8 cellular contexts compared by ENCODE assay signal in genomic region chr20:50541606-50542041, GRCh38. TPM values are rescaled to one million over a fixed set of nuclear protein-coding genes. Genes with fewer than 3 reads are reported as not detected.
DNase-seq lines count a peak whose midpoint lies in the region; ATAC-seq and TF ChIP-seq lines count a peak whose summit lies in the region.

No MANE protein-coding gene starts in this region.

- no peak overlapping the region for H2AFZ ChIP-seq in trophoblast cell (ENCODE audit: insufficient read depth, low read length, poor library complexity)

- peak overlapping the region; percentile 84 for H4K91ac ChIP-seq in trophoblast cell (ENCODE audit: low read depth, low read length)

- H3K27me3 ChIP-seq in ascending aorta (no peaks in the 10 kb centered on the region), trophoblast cell (ENCODE audit: insufficient read depth, low read length) (no peaks in the 10 kb centered on the region), H7 (ENCODE audit: control insufficient read depth, insufficient read depth, low read length) (no peaks in the 10 kb centered on the region)

- H3K9me3 ChIP-seq in ascending aorta, result no peaks in the 10 kb centered on the region
- H3K9me3 ChIP-seq in trophoblast cell (ENCODE audit: insufficient read depth, low read depth, low read length), result no peaks in the 10 kb centered on the region

- H3K4me1 ChIP-seq in ascending aorta (peaks cover 16 to 41% of the 10 kb centered on the region in 2 donors), trophoblast cell (ENCODE audit: control insufficient read depth in 1 of 2, insufficient read depth in 2 of 2, low read length in 2 of 2) (peaks cover 17% of the 10 kb centered on the region in 2 experiments)

- ATAC-seq in GM18868 (IDR thresholded peaks at IDR 0.05; ENCODE audit: unreplicated experiment), result peak; percentile 74
- ATAC-seq in HG03108 (IDR thresholded peaks at IDR 0.05; ENCODE audit: unreplicated experiment), result peak; percentile 50

- H3K9ac ChIP-seq in trophoblast cell (ENCODE audit: low read length), result no peak overlapping the region

- H3K4me3 ChIP-seq in ascending aorta (peak overlapping the region; percentile 24 to 28), trophoblast cell (ENCODE audit: low read depth, low read length) (no peak overlapping the region), H7 (ENCODE audit: insufficient read depth, low read depth, low read length) (no peak overlapping the region)

- H4K8ac ChIP-seq in trophoblast cell (ENCODE audit: low read depth, low read length), result peak overlapping the region; percentile 7

- peak overlapping the region; percentile 65 for H3K4ac ChIP-seq in trophoblast cell (ENCODE audit: low read depth, low read length)

- no CpG with 5 or more reads among the region's 5 CpGs for WGBS in trophoblast cell (ENCODE audit: extremely low coverage, insufficient coverage, insufficient read length)

- H4K12ac ChIP-seq in trophoblast cell (ENCODE audit: low read depth, low read length), result no peak overlapping the region

- no peak overlapping the region for H3K23ac ChIP-seq in trophoblast cell (ENCODE audit: low read length)

- peak overlapping the region; percentile 94 for H2BK12ac ChIP-seq in trophoblast cell (ENCODE audit: low read length)

- DNase-seq in ascending aorta (ENCODE audit: low spot score in 2 of 2) (no peak), trophoblast cell (no peak), activated gamma-delta T cell (lab: John Stamatoyannopoulos, UW) (no peak), NCI-H1105 treated with DMSO at 0.1 percent for 48 hours (lab: John Stamatoyannopoulos, UW) (no peak), COLO829 (ENCODE audit: low spot score) (no peak), H7 (no peak)

- peaks cover 12% of the 10 kb centered on the region for H3K79me1 ChIP-seq in trophoblast cell (ENCODE audit: low read length)

- H2AK5ac ChIP-seq in trophoblast cell (ENCODE audit: low read length), result peak overlapping the region; percentile 94

- H3K14ac ChIP-seq in trophoblast cell (ENCODE audit: low read length), result peak overlapping the region; percentile 75

- H3K18ac ChIP-seq in trophoblast cell (ENCODE audit: low read length), result peak overlapping the region; percentile 44

- intact Hi-C loops in ascending aorta (cut with DNase I), result loop anchor here (1.0 to 2.0 kb wide), 4 partner anchors 19 to 32 kb away; partner anchors contain the start of gene PTPN1

- H3K36me3 ChIP-seq in ascending aorta (no peaks in the 10 kb centered on the region), trophoblast cell (ENCODE audit: control insufficient read depth in 1 of 2, insufficient read depth in 2 of 2, low read length in 2 of 2) (no peaks in the 10 kb centered on the region), H7 (replicated peaks; ENCODE audit: control insufficient read depth, insufficient read depth, low read length) (no peaks in the 10 kb centered on the region)

- no peak overlapping the region for H3K4me2 ChIP-seq in trophoblast cell (ENCODE audit: low read length)

- H3K27ac ChIP-seq in ascending aorta, result peak overlapping the region; percentile 81 to 94
- peak overlapping the region; percentile 74 for H3K27ac ChIP-seq in trophoblast cell (ENCODE audit: low read depth, low read length)

- peak overlapping the region; percentile 87 for H2BK5ac ChIP-seq in trophoblast cell (ENCODE audit: low read depth, low read length, poor library complexity)

- peaks cover 3% of the 10 kb centered on the region for H3K79me2 ChIP-seq in trophoblast cell (ENCODE audit: control insufficient read depth, insufficient read depth, low read length, poor library complexity)

- no peak for TF ChIP-seq CTCF in ascending aorta (IDR thresholded peaks at IDR 0.05)

- H2BK120ac ChIP-seq in trophoblast cell (ENCODE audit: insufficient read depth, low read length, poor library complexity), result peak overlapping the region; percentile 92

RNA-seq across cellular contexts. Expression of gene PTPN1, which starts 31.4 kb away (rescaled TPM):
- 30.2 TPM for total RNA-seq in ascending aorta
- polyA plus RNA-seq in trophoblast cell (2013), result 27.0 and 27.9 TPM in 2 replicates
- 33.0 and 38.7 TPM in 2 replicates for total RNA-seq in H7 (2014; rRNA removed; shearing (Covaris generic))

Comparison
In these comparisons a context has a peak if more than half of its experiments do, and no peak if none do; other contexts are left out.
1. H3K4me3 ChIP-seq: peak in ascending aorta (2 of 2); none in trophoblast cell (single experiment) and H7 (single experiment).